Comparison of ENCODE assay signal across 8 cellular contexts in the genomic region with DNA sequence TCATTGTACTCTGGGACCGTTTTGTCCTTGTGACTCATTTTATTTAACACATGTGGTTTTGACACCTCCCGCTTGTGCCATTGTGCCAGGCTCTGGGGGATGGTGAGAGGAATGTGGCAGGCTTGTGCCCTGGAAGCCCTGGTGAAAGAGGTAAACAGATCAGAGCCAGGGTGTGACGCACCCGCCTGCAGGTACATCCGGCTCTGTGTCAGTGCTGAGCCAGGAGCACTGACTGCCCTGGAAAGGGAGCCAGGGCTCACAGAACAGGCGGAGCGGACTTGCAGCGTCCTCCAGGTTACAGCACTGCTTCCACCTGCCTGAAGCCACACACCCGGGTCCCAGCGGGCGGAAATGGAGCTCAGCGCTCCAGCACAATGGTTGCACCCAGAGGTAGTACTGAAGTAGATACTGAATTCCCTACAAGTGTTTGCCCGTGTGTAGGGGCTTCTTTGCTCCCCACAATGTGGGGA. TPM values are rescaled to one million over a fixed set of nuclear protein-coding genes. Genes with fewer than 3 reads are reported as not detected.
DNase-seq lines count a peak whose midpoint lies in the region; ATAC-seq, FAIRE-seq and TF ChIP-seq lines count a peak whose summit lies in the region.

No MANE protein-coding gene starts in this region.

- ATAC-seq in GM19023 (IDR thresholded peaks at IDR 0.05; ENCODE audit: unreplicated experiment) (no peak), GM18502 (IDR thresholded peaks at IDR 0.05; ENCODE audit: poor library complexity, unreplicated experiment) (no peak)

- TF ChIP-seq CTCF in endothelial cell of umbilical vein (IDR thresholded peaks at IDR 0.05; ENCODE audit: extremely low read depth in 1 of 2, insufficient read depth in 1 of 2, low read depth in 1 of 2, low read length in 2 of 2) (no peak), brain microvascular endothelial cell (IDR thresholded peaks at IDR 0.05; ENCODE audit: low read depth, low read length, missing control alignments) (no peak)

- H3K27me3 ChIP-seq in endothelial cell of umbilical vein (ENCODE audit: control insufficient read depth in 2 of 2, insufficient read depth in 2 of 2, low read length in 2 of 2) (no peaks in the 10 kb centered on the region), GM23248 (replicated peaks; ENCODE audit: insufficient read depth) (no peaks in the 10 kb centered on the region), brain microvascular endothelial cell (replicated peaks) (no peaks in the 10 kb centered on the region)

- intact Hi-C loops in endothelial cell of umbilical vein (cut with micrococcal nuclease) = no loop called here

- H3K36me3 ChIP-seq in endothelial cell of umbilical vein (ENCODE audit: control insufficient read depth in 2 of 2, extremely low read depth in 1 of 2, insufficient read depth in 2 of 2, low read length in 2 of 2) (no peaks in the 10 kb centered on the region), GM23248 (ENCODE audit: low read depth) (no peaks in the 10 kb centered on the region; the same call in 1 of the 2 replicates), brain microvascular endothelial cell (replicated peaks) (no peaks in the 10 kb centered on the region)

- H3F3A ChIP-seq in GM23248 (ENCODE audit: insufficient read depth) = no peaks in the 10 kb centered on the region

- CTCF ChIA-PET in endothelial cell of umbilical vein (lab: Charles Lee) = no interaction called here

- H3K4me3 ChIP-seq in endothelial cell of umbilical vein (replicated peaks in 1 of 3; ENCODE audit: insufficient read depth in 1 of 3, low read depth in 1 of 3, low read length in 3 of 3) = no peak overlapping the region
- H3K4me3 ChIP-seq in GM23248 = no peak overlapping the region
- no peak overlapping the region for H3K4me3 ChIP-seq in brain microvascular endothelial cell (ENCODE audit: low read depth, low read length)

- H3K4me1 ChIP-seq in endothelial cell of umbilical vein (ENCODE audit: control insufficient read depth, extremely low read depth, insufficient read depth, low read length) (peaks cover 4% of the 10 kb centered on the region), GM23248 (ENCODE audit: insufficient read depth) (peaks cover 6% of the 10 kb centered on the region; the same call in 1 of the 2 replicates)

- H3K79me2 ChIP-seq in endothelial cell of umbilical vein (ENCODE audit: control insufficient read depth, insufficient read depth, low read length) (no peaks in the 10 kb centered on the region), GM23248 (ENCODE audit: insufficient read depth) (no peaks in the 10 kb centered on the region)

- no peak for TF ChIP-seq RAD21 in Ishikawa (IDR thresholded peaks at IDR 0.05; ENCODE audit: low read depth)

- peak; percentile 78 for FAIRE-seq in endothelial cell of umbilical vein (lab: Jason Lieb, UNC)

- no peaks in the 10 kb centered on the region for H3K9me3 ChIP-seq in endothelial cell of umbilical vein (replicated peaks; ENCODE audit: control insufficient read depth, insufficient read depth, low read length)
- H3K9me3 ChIP-seq in GM23248 (ENCODE audit: low read depth) = no peaks in the 10 kb centered on the region

- H3K9ac ChIP-seq in endothelial cell of umbilical vein (replicated peaks; ENCODE audit: extremely low read depth, insufficient read depth, low read length) (no peak overlapping the region), GM23248 (no peak overlapping the region)

- H3K9me1 ChIP-seq in endothelial cell of umbilical vein (replicated peaks; ENCODE audit: control insufficient read depth, extremely low read depth, insufficient read depth, low read length) = no peaks in the 10 kb centered on the region

- dilution Hi-C loops in endothelial cell of umbilical vein (cut with MboI; ENCODE audit: extremely low pct_ligation_motif_present, low sequenced_read_pairs) = no loop called here

- H2AFZ ChIP-seq in endothelial cell of umbilical vein (ENCODE audit: low read depth, low read length) (no peak overlapping the region), GM23248 (no peak overlapping the region)

- in situ Hi-C loops in GM23248 (cut with MboI) (no loop called here), brain microvascular endothelial cell (cut with HindIII; ENCODE audit: low pct_ligation_motif_present, low sequenced_read_pairs) (no loop called here)

- no peaks in the 10 kb centered on the region for H3K9me2 ChIP-seq in GM23248 (ENCODE audit: insufficient read depth)

- no TSS peak for BruUV-seq in endothelial cell of umbilical vein (replicated peaks; lab: Mats Ljungman, UMichigan)

- H4K20me1 ChIP-seq in endothelial cell of umbilical vein (replicated peaks; ENCODE audit: control insufficient read depth, extremely low read depth, insufficient read depth, low read length) = no peaks in the 10 kb centered on the region
- H4K20me1 ChIP-seq in GM23248 (ENCODE audit: insufficient read depth) = no peaks in the 10 kb centered on the region

- H3K4me2 ChIP-seq in endothelial cell of umbilical vein (ENCODE audit: insufficient read depth, low read length) = no peak overlapping the region
- H3K4me2 ChIP-seq in GM23248 (ENCODE audit: unreplicated experiment) = no peak overlapping the region

- WGBS in GM23248 (ENCODE audit: low coverage in 1 of 2, low lambda C conversion rate in 2 of 2, missing lambda C conversion rate in 2 of 2), 2 experiments = 82 to 83% methylated on average over 13 of the region's 13 CpGs

- H3K27ac ChIP-seq in endothelial cell of umbilical vein (ENCODE audit: insufficient read depth, low read depth, low read length) (no peak overlapping the region), GM23248 (no peak overlapping the region), brain microvascular endothelial cell (no peak overlapping the region)

- DNase-seq in activated CD4-positive, alpha-beta T cell treated with anti-CD3 and anti-CD28 coated beads, Interleukin-2, amount 50 U/mL, for 4 hours = peak; percentile 48 to 54
- DNase-seq in endothelial cell of umbilical vein (ENCODE audit: low read depth, low spot score) (no peak), GM23248 (no peak), brain microvascular endothelial cell (no peak)
- DNase-seq in stimulated activated CD4-positive, alpha-beta T cell treated with anti-CD3 and anti-CD28 coated beads, Interleukin-1b, Interleukin-23, amount 100 ng/mL, for 48 hours = peak; percentile 81

- TF ChIP-seq POLR2A in endothelial cell of umbilical vein (IDR thresholded peaks at IDR 0.05; ENCODE audit: low read depth, low read length) = no peak

- POLR2A ChIA-PET in endothelial cell of umbilical vein (lab: Charles Lee) = no interaction called here

- no peak for TF ChIP-seq EP300 in Ishikawa (IDR thresholded peaks at IDR 0.05; ENCODE audit: borderline replicate concordance)

TF ChIP-seq in Ishikawa, 13 proteins besides CTCF, POLR2A, EP300 and RAD21:
- peak; percentile 39; the same call in 1 of the 2 replicates for TF ChIP-seq TEAD4 (IDR thresholded peaks at IDR 0.05)
- no peak for TF ChIP-seq EGR1 (IDR thresholded peaks at IDR 0.05)
- TF ChIP-seq, protein P1, sequence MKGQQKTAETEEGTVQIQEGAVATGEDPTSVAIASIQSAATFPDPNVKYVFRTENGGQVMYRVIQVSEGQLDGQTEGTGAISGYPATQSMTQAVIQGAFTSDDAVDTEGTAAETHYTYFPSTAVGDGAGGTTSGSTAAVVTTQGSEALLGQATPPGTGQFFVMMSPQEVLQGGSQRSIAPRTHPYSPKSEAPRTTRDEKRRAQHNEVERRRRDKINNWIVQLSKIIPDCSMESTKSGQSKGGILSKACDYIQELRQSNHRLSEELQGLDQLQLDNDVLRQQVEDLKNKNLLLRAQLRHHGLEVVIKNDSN (IDR thresholded peaks at IDR 0.05) = no peak
- TF ChIP-seq CREB1 (IDR thresholded peaks at IDR 0.05; ENCODE audit: low read depth) = no peak
- TF ChIP-seq, protein P2, sequence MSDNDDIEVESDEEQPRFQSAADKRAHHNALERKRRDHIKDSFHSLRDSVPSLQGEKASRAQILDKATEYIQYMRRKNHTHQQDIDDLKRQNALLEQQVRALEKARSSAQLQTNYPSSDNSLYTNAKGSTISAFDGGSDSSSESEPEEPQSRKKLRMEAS (IDR thresholded peaks at IDR 0.05) = 0 out of 2 replicates have a peak, but pooled peaks have one; percentile 28
TF ChIP-seq in Ishikawa: peak in this region for 2.

TF ChIP-seq in endothelial cell of umbilical vein, 7 proteins besides CTCF, POLR2A, EP300 and RAD21:
- no peak for TF ChIP-seq FOS (IDR thresholded peaks at IDR 0.05; ENCODE audit: borderline replicate concordance, insufficient read depth, low read length)
- TF ChIP-seq, protein P2 (IDR thresholded peaks at IDR 0.05; ENCODE audit: insufficient read depth, insufficient read length) = no peak

RNA-seq across cellular contexts. Expression of a gene that starts 30.6 kb away (rescaled TPM):
- not detected in 2 replicates for total RNA-seq in endothelial cell of umbilical vein
- not detected in 2 replicates for polyA plus RNA-seq in endothelial cell of umbilical vein
- polyA plus RNA-seq in endothelial cell of umbilical vein (2011; cell fraction: cytosol; rRNA removed) = not detected in 2 replicates
- polyA plus RNA-seq in endothelial cell of umbilical vein (2011; cell fraction: nucleus; rRNA removed) = not detected in 2 replicates
- polyA plus RNA-seq in endothelial cell of umbilical vein (2012) = not detected in 2 replicates
- not detected in 2 replicates for polyA minus RNA-seq in endothelial cell of umbilical vein
- polyA minus RNA-seq in endothelial cell of umbilical vein (2011; cell fraction: cytosol; rRNA and poly(A)+ RNA removed) = not detected
- polyA minus RNA-seq in endothelial cell of umbilical vein (2011; cell fraction: nucleus; rRNA and poly(A)+ RNA removed) = not detected in 2 replicates
- total RNA-seq in GM23248 (2014; rRNA removed; shearing (Covaris generic)) = not detected in 2 replicates
- polyA plus RNA-seq in GM23248 (2016; fragmentation: Nextera tagmentation; extraction: Ambion mirVana) = not detected in 2 replicates

Comparison
In these comparisons a context has a peak if more than half of its experiments do, and no peak if none do; other contexts are left out.
1. DNase-seq: peak in activated CD4-positive, alpha-beta T cell treated with anti-CD3 and anti-CD28 coated beads, Interleukin-2, amount 50 U/mL, for 4 hours (2 of 2) and stimulated activated CD4-positive, alpha-beta T cell treated with anti-CD3 and anti-CD28 coated beads, Interleukin-1b, Interleukin-23, amount 100 ng/mL, for 48 hours (single experiment); none in endothelial cell of umbilical vein (single experiment), GM23248 (single experiment) and brain microvascular endothelial cell (single experiment).